Comparison of ENCODE assay signal across 22 cellular contexts in the genomic region with DNA sequence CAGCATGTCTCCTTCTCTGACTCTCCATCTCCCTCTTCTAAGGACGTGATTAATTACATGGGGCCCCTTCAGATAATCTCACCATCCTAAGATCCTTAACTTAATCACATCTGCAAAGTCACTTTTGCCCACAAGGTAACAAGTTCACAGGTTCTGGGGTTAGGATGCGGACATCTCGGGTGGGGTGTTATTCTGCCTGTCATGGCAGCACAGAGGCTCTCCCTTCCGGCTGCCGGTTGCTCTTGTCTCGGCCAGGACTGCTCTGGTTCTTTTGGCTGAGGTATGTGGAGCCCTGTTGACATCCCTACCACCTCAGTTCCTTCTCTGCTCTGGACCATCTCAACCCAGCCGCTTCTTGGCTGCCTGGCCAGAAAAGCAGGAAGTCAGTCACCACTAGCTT. TPM values are rescaled to one million over a fixed set of nuclear protein-coding genes. Genes with fewer than 3 reads are reported as not detected.
"Had no signal": no experiment of that assay in that cellular context is flagged by ENCODE, and none has a peak within 500 bp of the region (broad histone marks: within the 10 kb centered on the region; RNA-seq: fewer than 3 reads in every experiment).

No MANE protein-coding gene starts in this region.

- H3K9me3 ChIP-seq: ascending aorta, left lung, right lobe of liver, thyroid gland had no signal

- H3K27ac Mint-ChIP-seq: activated T-helper 17 cell treated with anti-CD3 and anti-CD28 coated beads, Interleukin-2, amount 50 U/mL, for 72 hours; mesothelial cell of epicardium had no signal

- H3K27ac ChIP-seq: ascending aorta, coronary artery, left lung, right lobe of liver, thyroid gland had no signal

- H3K36me3 Mint-ChIP-seq: mesothelial cell of epicardium had no signal

- H3K4me1 ChIP-seq: ascending aorta, left lung, right lobe of liver, thyroid gland had no signal

- ATAC-seq: activated T-helper 17 cell treated with anti-CD3 and anti-CD28 coated beads, Interleukin-2, amount 50 U/mL, for 72 hours; left lung had no signal

- H3K36me3 ChIP-seq: ascending aorta, left lung, right lobe of liver, thyroid gland had no signal

- H3K9me3 Mint-ChIP-seq: activated T-helper 17 cell treated with anti-CD3 and anti-CD28 coated beads, Interleukin-2, amount 50 U/mL, for 72 hours; mesothelial cell of epicardium; neural crest cell had no signal

- H3K27me3 ChIP-seq: ascending aorta, right lobe of liver, thyroid gland had no signal

- DNase-seq: activated CD4-positive, alpha-beta T cell treated with anti-CD3 and anti-CD28 coated beads, Interleukin-2, amount 50 U/mL, for 1 hour; activated naive CD4-positive, alpha-beta T cell; activated T-cell treated with anti-CD3 and anti-CD28 coated beads for 4 hours; erythroblast; foreskin melanocyte; hypothalamus; kidney; left lung; right lobe of liver; stimulated activated CD4-positive, alpha-beta T cell treated with anti-CD3 and anti-CD28 coated beads, Interleukin-4, amount 100 ng/mL, for 1 hour; T-helper 1 cell; thyroid gland had no signal

- H3K4me3 Mint-ChIP-seq: activated T-helper 17 cell treated with anti-CD3 and anti-CD28 coated beads, Interleukin-2, amount 50 U/mL, for 72 hours; mesothelial cell of epicardium; neural crest cell had no signal

- H3K4me3 ChIP-seq: ascending aorta, coronary artery, left lung, right lobe of liver, smooth muscle cell, thyroid gland had no signal

- H3K4me1 Mint-ChIP-seq: mesothelial cell of epicardium, neural crest cell had no signal

RNA-seq across cellular contexts. Expression of gene CST11, which starts 4.2 kb away (rescaled TPM):
- total RNA-seq: activated T-helper 17 cell treated with anti-CD3 and anti-CD28 coated beads, Interleukin-2, amount 50 U/mL, for 72 hours; ascending aorta; kidney; left lung; lung microvascular endothelial cell; mesothelial cell of epicardium; neural crest cell; osteoblast; pulmonary artery endothelial cell; right lobe of liver; smooth muscle cell; thyroid gland; ureter had no signal

RNA-seq across cellular contexts. Expression of gene CSTL1, which starts 17.4 kb away (rescaled TPM):
- total RNA-seq: activated T-helper 17 cell treated with anti-CD3 and anti-CD28 coated beads, Interleukin-2, amount 50 U/mL, for 72 hours; ascending aorta; kidney; left lung; lung microvascular endothelial cell; mesothelial cell of epicardium; neural crest cell; osteoblast; pulmonary artery endothelial cell; right lobe of liver; smooth muscle cell; thyroid gland; ureter had no signal

RNA-seq across cellular contexts. Expression of gene CST8, which starts 34.0 kb away (rescaled TPM):
- total RNA-seq: ascending aorta, kidney, left lung, lung microvascular endothelial cell, mesothelial cell of epicardium, neural crest cell, osteoblast, pulmonary artery endothelial cell, right lobe of liver, smooth muscle cell, thyroid gland, ureter had no signal
